1 cellular context compared by ENCODE assay signal in genomic region chr6:3939964-3940363, GRCh38.
A peak's percentile ranks its signal among the peaks of the same experiment; 100 is the strongest.
TF ChIP-seq lines count a peak whose summit lies in the region.

No MANE protein-coding gene starts in this region.

TF ChIP-seq in K562, 482 proteins besides CTCF, POLR2A, EP300 and RAD21 (continued from another document):
- TF ChIP-seq CHD7 (IDR thresholded peaks at IDR 0.05; ENCODE audit: low read depth, low read length) = no peak
- no peak for TF ChIP-seq DNMT1 (IDR thresholded peaks at IDR 0.05)
- 0 out of 2 replicates have a peak, but pooled peaks have one; percentile 25 for TF ChIP-seq MTA3 (IDR thresholded peaks at IDR 0.05; ENCODE audit: borderline replicate concordance)
- peak in 1 of 2 experiments; percentile 26; a peak in 1 of 4 replicates for TF ChIP-seq MNT (conservative IDR thresholded peaks at IDR 0.05)
- TF ChIP-seq SOX6 (IDR thresholded peaks at IDR 0.05) = 0 out of 2 replicates have a peak, but pooled peaks have one; percentile 25
- TF ChIP-seq PHTF2 (CRISPR knock-in tag; IDR thresholded peaks at IDR 0.05) = no peak
- 0 out of 4 replicates have a peak, but pooled peaks of 1 of the 2 experiments have one; percentile 20 for TF ChIP-seq HDAC1 (IDR thresholded peaks at IDR 0.05)
- no peak for TF ChIP-seq PBX2 (CRISPR knock-in tag; IDR thresholded peaks at IDR 0.05; ENCODE audit: low read depth)
- TF ChIP-seq PBX2 (tag; conservative IDR thresholded peaks at IDR 0.05; ENCODE audit: low read depth) = peak; percentile 64
- no peak for TF ChIP-seq ZNF830 (CRISPR knock-in tag; IDR thresholded peaks at IDR 0.05)
- peak; percentile 76 to 80 for TF ChIP-seq TRIM24 (IDR thresholded peaks at IDR 0.05)
- 0 out of 2 replicates have a peak, but pooled peaks have one; percentile 21 for TF ChIP-seq FOXM1 (IDR thresholded peaks at IDR 0.05; ENCODE audit: low read depth)
- TF ChIP-seq FOXM1 (CRISPR knock-in tag; IDR thresholded peaks at IDR 0.05; ENCODE audit: low read depth) = no peak
- 0 out of 2 replicates have a peak, but pooled peaks have one; percentile 19 for TF ChIP-seq RNF2 (IDR thresholded peaks at IDR 0.05)
- peak; percentile 25; the same call in 1 of the 2 replicates for TF ChIP-seq LCOR (CRISPR knock-in tag; IDR thresholded peaks at IDR 0.05)
- no peak for TF ChIP-seq ZBED1 (IDR thresholded peaks at IDR 0.05)
